Comparison of ENCODE assay signal across 3 cellular contexts in genomic region chr19:10828981-10829821, GRCh38.
TF ChIP-seq lines count a peak whose summit lies in the region.

No MANE protein-coding gene starts in this region.

TF ChIP-seq in IMR-90, 13 proteins besides CTCF, POLR2A, EP300 and RAD21:
- TF ChIP-seq RCOR1 (IDR thresholded peaks at IDR 0.05; ENCODE audit: insufficient replicate concordance, low read length), result no peak
- no peak for TF ChIP-seq MXI1 (IDR thresholded peaks at IDR 0.05; ENCODE audit: borderline replicate concordance, low read depth, low read length)
- no peak for TF ChIP-seq MAZ (IDR thresholded peaks at IDR 0.05; ENCODE audit: borderline replicate concordance, low read depth, low read length)

TF ChIP-seq in GM12878, 131 proteins besides CTCF, POLR2A, EP300 and RAD21:
- TF ChIP-seq HDAC6 (IDR thresholded peaks at IDR 0.05; ENCODE audit: unreplicated experiment) (no peak), RCOR1 (conservative IDR thresholded peaks at IDR 0.05; ENCODE audit: low read depth, low read length) (no peak), POLR2AphosphoS5 (IDR thresholded peaks at IDR 0.05; ENCODE audit: low read length) (no peak), FOXK2 (IDR thresholded peaks at IDR 0.05) (no peak), PKNOX1 (IDR thresholded peaks at IDR 0.05) (no peak), ZNF592 (IDR thresholded peaks at IDR 0.05) (no peak), HDAC2 (IDR thresholded peaks at IDR 0.05) (no peak), ZBED1 (IDR thresholded peaks at IDR 0.05; ENCODE audit: borderline replicate concordance) (no peak), ZNF24 (IDR thresholded peaks at IDR 0.05) (no peak), SP1 (IDR thresholded peaks at IDR 0.05; ENCODE audit: low read depth, low read length) (no peak), SIX5 (IDR thresholded peaks at IDR 0.05; ENCODE audit: low read depth, low read length, severe bottlenecking) (no peak), CBX3 (IDR thresholded peaks at IDR 0.05; ENCODE audit: borderline replicate concordance, low read depth) (no peak), USF2 (IDR thresholded peaks at IDR 0.05; ENCODE audit: borderline replicate concordance, low read depth, low read length) (no peak)

TF ChIP-seq in HEK293T, 16 proteins besides CTCF, POLR2A, EP300 and RAD21:
- TF ChIP-seq BHLHE40 (IDR thresholded peaks at IDR 0.05; ENCODE audit: borderline replicate concordance) (no peak), L3MBTL2 (conservative IDR thresholded peaks at IDR 0.05) (no peak), PKNOX1 (IDR thresholded peaks at IDR 0.05) (no peak), CTBP1 (IDR thresholded peaks at IDR 0.05; ENCODE audit: borderline replicate concordance) (no peak), ARNT (IDR thresholded peaks at IDR 0.05) (no peak), FOXM1 (IDR thresholded peaks at IDR 0.05; ENCODE audit: borderline replicate concordance) (no peak)
